ENCODE assay signal across 33 cellular contexts in genomic region chr7:55639640-55640039, GRCh38.
DNase-seq lines count a peak whose midpoint lies in the region; ATAC-seq, FAIRE-seq and TF ChIP-seq lines count a peak whose summit lies in the region.
"Had no signal": no experiment of that assay in that cellular context is flagged by ENCODE, and none has a peak within 500 bp of the region (broad histone marks: within the 10 kb centered on the region; RNA-seq: fewer than 3 reads in every experiment).

No MANE protein-coding gene starts in this region.

- intact Hi-C loops in HepG2 (cut with micrococcal nuclease; ENCODE audit: unreplicated experiment) = loop anchor here (2.0 kb wide), 1 partner anchor 325 kb away; the partner anchor contains the start of gene NIPSNAP2
- intact Hi-C loops in right lobe of liver (cut with DNase I) = no loop called here
- intact Hi-C loops in left lung (cut with DNase I) = no loop called here

- no peak for TF ChIP-seq RAD21 in HepG2 (CRISPR knock-in tag; IDR thresholded peaks at IDR 0.05)

- H3K27ac ChIP-seq in HepG2 (ENCODE audit: extremely low read length, insufficient read depth, low read length) = no peak overlapping the region
- H3K27ac ChIP-seq in right lobe of liver = no peak overlapping the region
- H3K27ac ChIP-seq in HEK293 (ENCODE audit: extremely low read depth, low read depth, low read length) = no peak overlapping the region
- no peak overlapping the region for H3K27ac ChIP-seq in left lung
- H3K27ac ChIP-seq: 22Rv1; A549; BLaER1; BLaER1 treated with 17β-estradiol and CSF1 and Interleukin-3, amounts not matched to agents 10 nM and 100 nM; C4-2B had no signal

- TF ChIP-seq CTCF in HepG2 (CRISPR knock-in tag; IDR thresholded peaks at IDR 0.05) (no peak), right lobe of liver (IDR thresholded peaks at IDR 0.05) (no peak), HEK293 (tag by site-specific recombination; IDR thresholded peaks at IDR 0.05) (no peak), left lung (IDR thresholded peaks at IDR 0.05) (no peak)

- H3K4me2 ChIP-seq in HepG2 (ENCODE audit: low read depth, low read length) = no peak overlapping the region
- H3K4me2 ChIP-seq: A549; BLaER1; BLaER1 treated with 17β-estradiol and CSF1 and Interleukin-3, amounts not matched to agents 10 nM and 100 nM had no signal

- no peak overlapping the region for H3K9ac ChIP-seq in HepG2 (ENCODE audit: insufficient read depth, low read depth, low read length)
- H3K9ac ChIP-seq: BLaER1; BLaER1 treated with 17β-estradiol and CSF1 and Interleukin-3, amounts not matched to agents 10 nM and 100 nM had no signal

- no peaks in the 10 kb centered on the region for H3K27me3 ChIP-seq in HepG2 (ENCODE audit: control insufficient read depth in 1 of 2, insufficient read depth in 2 of 2, low read length in 2 of 2)
- H3K27me3 ChIP-seq in right lobe of liver = no peaks in the 10 kb centered on the region
- H3K27me3 ChIP-seq in left lung = no peaks in the 10 kb centered on the region
- H3K27me3 ChIP-seq: BE2C; BLaER1; BLaER1 treated with 17β-estradiol and CSF1 and Interleukin-3, amounts not matched to agents 10 nM and 100 nM had no signal

- H3K9me3 ChIP-seq in HepG2 (ENCODE audit: low read length) (peaks cover 4% of the 10 kb centered on the region; the same call in 1 of the 2 replicates), right lobe of liver (no peaks in the 10 kb centered on the region), HEK293 (ENCODE audit: control insufficient read depth, insufficient read depth, low read depth, low read length) (no peaks in the 10 kb centered on the region), left lung (no peaks in the 10 kb centered on the region)
- H3K9me3 ChIP-seq: A549, BE2C, BLaER1, Caco-2 had no signal

- ATAC-seq in HepG2 = no peak
- ATAC-seq in right lobe of liver = no peak
- no peak for ATAC-seq in left lung
- ATAC-seq: A549; CD8-positive, alpha-beta T cell had no signal

- H3K4me1 ChIP-seq in HepG2 (ENCODE audit: insufficient read depth, low read length) = no peaks in the 10 kb centered on the region
- H3K4me1 ChIP-seq in right lobe of liver = no peaks in the 10 kb centered on the region
- no peaks in the 10 kb centered on the region for H3K4me1 ChIP-seq in HEK293 (ENCODE audit: control insufficient read depth, insufficient read depth, low read length)
- no peaks in the 10 kb centered on the region for H3K4me1 ChIP-seq in left lung
- H3K4me1 ChIP-seq: A549, BE2C, Caco-2 had no signal

- H3K4me3 ChIP-seq in HepG2 (replicated peaks in 1 of 3; ENCODE audit: insufficient read depth in 1 of 3, low read depth in 2 of 3, low read length in 3 of 3) = no peak overlapping the region
- H3K4me3 ChIP-seq in right lobe of liver = no peak overlapping the region
- H3K4me3 ChIP-seq in HEK293 (ENCODE audit: low read depth, low read length) = no peak overlapping the region
- H3K4me3 ChIP-seq in left lung = no peak overlapping the region
- H3K4me3 ChIP-seq: A549; BLaER1; BLaER1 treated with 17β-estradiol and CSF1 and Interleukin-3, amounts not matched to agents 10 nM and 100 nM had no signal

- DNase-seq in HepG2 (ENCODE audit: low spot score) = no peak
- DNase-seq in right lobe of liver = no peak
- DNase-seq in M059J (ENCODE audit: low read depth) = peak; percentile 2
- no peak for DNase-seq in left lung
- no peak for DNase-seq in RCC 7860 (ENCODE audit: low spot score)
- DNase-seq: 8988T; ACHN; AML-193; BE2C; C1 segment of cervical spinal cord; Caco-2; Calu3; CD4-positive, alpha-beta memory T cell; CD4-positive, alpha-beta T cell; CD4-positive, CD25-positive, alpha-beta regulatory T cell; CD8-positive, alpha-beta memory T cell; CD8-positive, alpha-beta T cell; COR-L47; DMS 273 treated with DMSO at 0.1 percent for 48 hours; DMS153; DMS53; DMS79; DMS79 treated with DMSO at 0.1 percent for 48 hours; DND-41; EL had no signal

- FAIRE-seq in HepG2 (lab: Jason Lieb, UNC) (no peak), RCC 7860 (lab: Jason Lieb, UNC) (no peak)
- FAIRE-seq: A204.1, A549, D721Med had no signal

- 5% methylated on average over 1 of the region's 1 CpG for WGBS in HepG2 (ENCODE audit: low lambda C conversion rate)
- WGBS in right lobe of liver (ENCODE audit: insufficient coverage, low coverage, low lambda C conversion rate, missing lambda C conversion rate) = 75% methylated on average over 1 of the region's 1 CpG

- H4K20me1 ChIP-seq in HepG2 (ENCODE audit: insufficient read depth, low read length) = no peaks in the 10 kb centered on the region
- H4K20me1 ChIP-seq: BLaER1; BLaER1 treated with 17β-estradiol and CSF1 and Interleukin-3, amounts not matched to agents 10 nM and 100 nM had no signal

- no TSS peak for BruUV-seq in HepG2 (replicated peaks; lab: Mats Ljungman, UMichigan)

- H2AFZ ChIP-seq in HepG2 (ENCODE audit: low read length) = no peak overlapping the region

- no peaks in the 10 kb centered on the region for H3K36me3 ChIP-seq in HepG2 (replicated peaks in 1 of 2; ENCODE audit: control insufficient read depth in 1 of 2, insufficient read depth in 2 of 2, low read length in 2 of 2)
- no peaks in the 10 kb centered on the region for H3K36me3 ChIP-seq in right lobe of liver
- no peaks in the 10 kb centered on the region for H3K36me3 ChIP-seq in HEK293 (ENCODE audit: control insufficient read depth in 2 of 2, insufficient read depth in 1 of 2, low read length in 2 of 2)
- H3K36me3 ChIP-seq in left lung = no peaks in the 10 kb centered on the region
- H3K36me3 ChIP-seq: BE2C; BLaER1; BLaER1 treated with 17β-estradiol and CSF1 and Interleukin-3, amounts not matched to agents 10 nM and 100 nM had no signal

- TF ChIP-seq EP300 in HepG2 (IDR thresholded peaks at IDR 0.05; ENCODE audit: low read depth in 2 of 2, low read length in 2 of 2) = no peak
- no peak for TF ChIP-seq EP300 in HepG2 (CRISPR knock-in tag; IDR thresholded peaks at IDR 0.05; ENCODE audit: borderline replicate concordance)

- in situ Hi-C loops in HepG2 (cut with HindIII; ENCODE audit: extremely low pct_ligation_motif_present, low pct_unique_long_range_greater_than_20kb) = loop anchor here (10.0 to 25.0 kb wide), 3 partner anchors 85 to 435 kb away; partner anchors contain the start of genes MRPS17 and NIPSNAP2

- POLR2A ChIA-PET in HepG2 (lab: Yijun Ruan, JAX) = no interaction called here
- POLR2A ChIA-PET in HEK293 (lab: Yijun Ruan, JAX) = no interaction called here

- CTCF ChIA-PET in HepG2 (lab: Yijun Ruan, JAX; ENCODE audit: low intra/inter-chr PET ratio, low total read pairs) = interaction anchor here (1.8 kb wide), 1 partner anchor 453 kb away, joined by 6 read pairs; the partner anchor contains the start of gene PHKG1
- CTCF ChIA-PET in HEK293 (lab: Yijun Ruan, JAX) = interaction anchor here (0.6 to 2.5 kb wide), 6 partner anchors 11 to 453 kb away, joined by 3 to 22 read pairs (median 4); partner anchors contain the start of gene PHKG1

- no peak for TF ChIP-seq POLR2A in HepG2 (IDR thresholded peaks at IDR 0.05; ENCODE audit: insufficient read depth in 1 of 2, low read depth in 2 of 2, low read length in 2 of 2)
- no peak for TF ChIP-seq POLR2A in right lobe of liver (IDR thresholded peaks at IDR 0.05)

- no peaks in the 10 kb centered on the region for H3K79me2 ChIP-seq in HepG2 (ENCODE audit: insufficient read depth, low read length)

TF ChIP-seq in HepG2, 621 proteins besides CTCF, POLR2A, EP300 and RAD21 (continues in another document):
- TF ChIP-seq ZNF577 (CRISPR knock-in tag; IDR thresholded peaks at IDR 0.05; ENCODE audit: borderline replicate concordance, low read depth) = no peak

TF ChIP-seq in HEK293, 187 proteins besides CTCF, POLR2A, EP300 and RAD21:
- peak; percentile 76 for TF ChIP-seq SETDB1 (IDR thresholded peaks at IDR 0.05; ENCODE audit: insufficient read length, low read length)
- no peak for TF ChIP-seq ZNF211 (tag by site-specific recombination; IDR thresholded peaks at IDR 0.05; ENCODE audit: low read depth)

Comparison
In these comparisons a context has a peak if more than half of its experiments do, and no peak if none do; other contexts are left out.
1. Of the 63 proteins assayed by ChIP-seq in both HepG2 and HEK293: peak only in HepG2: none; only in HEK293: SETDB1; in both: none; in neither: 62.